1 cellular context compared by ENCODE assay signal in the genomic region with DNA sequence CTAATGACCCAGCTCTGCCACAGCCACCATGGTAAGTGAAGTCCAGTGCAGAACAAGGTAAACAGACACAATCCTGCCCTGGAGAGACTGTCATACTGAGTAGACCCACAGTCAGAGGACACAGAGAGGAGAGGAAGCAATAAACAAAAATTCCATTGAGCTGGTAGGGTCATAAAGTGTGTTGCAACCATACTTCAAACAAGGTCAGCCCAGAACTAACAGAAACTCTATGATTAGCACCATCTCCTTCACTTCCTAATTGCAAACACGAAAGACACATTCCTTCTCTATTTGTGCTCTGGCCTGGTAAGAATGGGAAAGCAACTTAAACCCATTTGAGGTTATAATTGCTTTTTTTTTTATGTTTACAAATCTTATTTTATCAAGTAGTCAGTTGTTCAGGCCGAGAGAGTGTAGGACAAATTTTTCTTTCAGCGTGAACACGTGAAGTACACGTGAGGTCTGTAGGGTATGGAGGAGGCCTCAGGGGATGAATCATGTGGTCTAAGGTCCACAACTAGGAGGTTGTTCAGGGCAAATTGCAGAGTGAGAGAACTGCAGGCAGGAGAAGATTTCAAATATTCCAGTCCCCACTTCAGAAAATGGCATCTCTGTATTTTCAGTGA.
TF ChIP-seq lines count a peak whose summit lies in the region.

No MANE protein-coding gene starts in this region.

TF ChIP-seq in HepG2, 621 proteins besides CTCF, POLR2A, EP300 and RAD21 (continues in another document):
- TF ChIP-seq ZNF382 (CRISPR knock-in tag; IDR thresholded peaks at IDR 0.05; ENCODE audit: borderline replicate concordance) (0 out of 2 replicates have a peak, but pooled peaks have one; percentile 3), ZNF205 (CRISPR knock-in tag; IDR thresholded peaks at IDR 0.05) (peak; percentile 86), ZNF816 (CRISPR knock-in tag; IDR thresholded peaks at IDR 0.05; ENCODE audit: borderline replicate concordance) (peak; percentile 85; the same call in 1 of the 2 replicates), ZNF451 (CRISPR knock-in tag; IDR thresholded peaks at IDR 0.05) (0 out of 2 replicates have a peak, but pooled peaks have one; percentile 71), DNMT1 (CRISPR knock-in tag; IDR thresholded peaks at IDR 0.05) (no peak), SAP130 (CRISPR knock-in tag; IDR thresholded peaks at IDR 0.05; ENCODE audit: low read depth) (peak; percentile 95), ELF4 (CRISPR knock-in tag; IDR thresholded peaks at IDR 0.05; ENCODE audit: borderline replicate concordance) (peak; percentile 84), BCL6 (CRISPR knock-in tag; IDR thresholded peaks at IDR 0.05) (peak; percentile 84), MXI1 (IDR thresholded peaks at IDR 0.05; ENCODE audit: borderline replicate concordance, low read depth, low read length) (peak; percentile 67; the same call in 1 of the 3 replicates), ATRX (CRISPR knock-in tag; IDR thresholded peaks at IDR 0.05; ENCODE audit: borderline replicate concordance) (no peak), TP53 (CRISPR knock-in tag; conservative IDR thresholded peaks at IDR 0.05) (peak; percentile 72; the same call in 1 of the 2 replicates), NCOA5 (CRISPR knock-in tag; IDR thresholded peaks at IDR 0.05) (no peak), ZC3H13 (CRISPR knock-in tag; IDR thresholded peaks at IDR 0.05) (peak; percentile 61; the same call in 1 of the 2 replicates), NR2F6 (IDR thresholded peaks at IDR 0.05) (peak; percentile 91), NR2F6 (CRISPR knock-in tag; IDR thresholded peaks at IDR 0.05) (peak; percentile 93), CBX2 (IDR thresholded peaks at IDR 0.05; ENCODE audit: low read depth, low read length) (no peak), CBX2 (CRISPR knock-in tag; IDR thresholded peaks at IDR 0.05; ENCODE audit: low read depth) (no peak), TARDBP (CRISPR knock-in tag; IDR thresholded peaks at IDR 0.05) (peak; percentile 95), SP140L (CRISPR knock-in tag; IDR thresholded peaks at IDR 0.05; ENCODE audit: borderline replicate concordance) (peak; percentile 96), GABPA (IDR thresholded peaks at IDR 0.05; ENCODE audit: low read depth, low read length) (no peak), GABPA (CRISPR knock-in tag; IDR thresholded peaks at IDR 0.05; ENCODE audit: low read depth) (peak; percentile 52; the same call in 1 of the 2 replicates), ZNF264 (CRISPR knock-in tag; IDR thresholded peaks at IDR 0.05) (peak; percentile 88), XRCC5 (optimal IDR thresholded peaks at IDR 0.05; ENCODE audit: low read length) (peak; percentile 13), ZSCAN30 (CRISPR knock-in tag; IDR thresholded peaks at IDR 0.05) (no peak), TEAD3 (CRISPR knock-in tag; optimal IDR thresholded peaks at IDR 0.05; ENCODE audit: borderline replicate concordance) (peak; percentile 84), FOXA3 (CRISPR knock-in tag; IDR thresholded peaks at IDR 0.05) (peak; percentile 87), ZBTB7B (CRISPR knock-in tag; IDR thresholded peaks at IDR 0.05) (peak; percentile 85), ZNF34 (CRISPR knock-in tag; IDR thresholded peaks at IDR 0.05; ENCODE audit: borderline replicate concordance) (no peak), ZMYM4 (CRISPR knock-in tag; IDR thresholded peaks at IDR 0.05) (peak; percentile 89; the same call in 1 of the 2 replicates), SNAPC2 (CRISPR knock-in tag; IDR thresholded peaks at IDR 0.05) (peak; percentile 65; the same call in 1 of the 2 replicates), NR1H2 (CRISPR knock-in tag; IDR thresholded peaks at IDR 0.05; ENCODE audit: borderline replicate concordance, low read depth) (no peak), NR2C2 (CRISPR knock-in tag; IDR thresholded peaks at IDR 0.05; ENCODE audit: borderline replicate concordance) (peak; percentile 89), ZNF138 (CRISPR knock-in tag; IDR thresholded peaks at IDR 0.05; ENCODE audit: low read depth) (no peak), PHF21A (CRISPR knock-in tag; IDR thresholded peaks at IDR 0.05) (peak; percentile 97), MIER2 (CRISPR knock-in tag; IDR thresholded peaks at IDR 0.05) (peak; percentile 87), SKI (IDR thresholded peaks at IDR 0.05; ENCODE audit: partially characterized antibody) (peak; percentile 67), ARNT (IDR thresholded peaks at IDR 0.05) (no peak), ZFP36L2 (CRISPR knock-in tag; IDR thresholded peaks at IDR 0.05) (0 out of 2 replicates have a peak, but pooled peaks have one; percentile 68), ZNF674 (CRISPR knock-in tag; IDR thresholded peaks at IDR 0.05; ENCODE audit: low read depth) (no peak), GZF1 (CRISPR knock-in tag; IDR thresholded peaks at IDR 0.05) (no peak), RFXAP (CRISPR knock-in tag; IDR thresholded peaks at IDR 0.05; ENCODE audit: borderline replicate concordance) (peak; percentile 85), ZNF282 (IDR thresholded peaks at IDR 0.05; ENCODE audit: partially characterized antibody) (no peak), PTBP1 (IDR thresholded peaks at IDR 0.05; ENCODE audit: low read depth, low read length, poor library complexity, severe bottlenecking) (no peak), SP1 (IDR thresholded peaks at IDR 0.05) (no peak), SP1 (CRISPR knock-in tag; IDR thresholded peaks at IDR 0.05) (no peak), EEA1 (CRISPR knock-in tag; IDR thresholded peaks at IDR 0.05; ENCODE audit: borderline replicate concordance) (no peak), HOXA7 (CRISPR knock-in tag; IDR thresholded peaks at IDR 0.05) (0 out of 2 replicates have a peak, but pooled peaks have one; percentile 54), FIP1L1 (IDR thresholded peaks at IDR 0.05; ENCODE audit: borderline replicate concordance, insufficient read depth, low read depth, low read length) (no peak), GABPB1 (CRISPR knock-in tag; IDR thresholded peaks at IDR 0.05) (peak; percentile 64), SRSF1 (optimal IDR thresholded peaks at IDR 0.05; ENCODE audit: low read depth, low read length) (no peak), SIN3B (IDR thresholded peaks at IDR 0.05; ENCODE audit: low read length) (no peak), TBL1XR1 (IDR thresholded peaks at IDR 0.05; ENCODE audit: borderline replicate concordance, low read length, partially characterized antibody) (peak; percentile 52), ZNF614 (CRISPR knock-in tag; IDR thresholded peaks at IDR 0.05; ENCODE audit: borderline replicate concordance) (peak; percentile 66; the same call in 1 of the 2 replicates), ZNF672 (CRISPR knock-in tag; IDR thresholded peaks at IDR 0.05) (no peak), RFXANK (CRISPR knock-in tag; IDR thresholded peaks at IDR 0.05) (peak; percentile 94), PCBP2 (optimal IDR thresholded peaks at IDR 0.05; ENCODE audit: low read depth, low read length, poor library complexity, severe bottlenecking) (no peak), NFATC3 (CRISPR knock-in tag; IDR thresholded peaks at IDR 0.05) (peak; percentile 82; the same call in 1 of the 2 replicates), TGIF2 (CRISPR knock-in tag; IDR thresholded peaks at IDR 0.05) (peak; percentile 92; the same call in 1 of the 2 replicates), ZNF292 (CRISPR knock-in tag; IDR thresholded peaks at IDR 0.05; ENCODE audit: borderline replicate concordance, low read depth) (peak; percentile 96), HNF4G (IDR thresholded peaks at IDR 0.05; ENCODE audit: borderline replicate concordance, low read depth, low read length) (peak; percentile 87), HNF4G (CRISPR knock-in tag; IDR thresholded peaks at IDR 0.05; ENCODE audit: borderline replicate concordance, low read depth) (peak; percentile 85; the same call in 1 of the 2 replicates), ZNF616 (CRISPR knock-in tag; IDR thresholded peaks at IDR 0.05; ENCODE audit: low read depth) (peak; percentile 69; the same call in 1 of the 2 replicates), ZNF780A (CRISPR knock-in tag; IDR thresholded peaks at IDR 0.05) (peak; percentile 51; the same call in 1 of the 2 replicates), MYC (CRISPR knock-in tag; IDR thresholded peaks at IDR 0.05; ENCODE audit: borderline replicate concordance) (peak; percentile 83), MLLT10 (CRISPR knock-in tag; IDR thresholded peaks at IDR 0.05) (no peak), KMT2B (CRISPR knock-in tag; IDR thresholded peaks at IDR 0.05) (peak; percentile 80), PCBP1 (IDR thresholded peaks at IDR 0.05; ENCODE audit: borderline replicate concordance, low read depth, low read length) (no peak)
- TF ChIP-seq, protein P1, sequence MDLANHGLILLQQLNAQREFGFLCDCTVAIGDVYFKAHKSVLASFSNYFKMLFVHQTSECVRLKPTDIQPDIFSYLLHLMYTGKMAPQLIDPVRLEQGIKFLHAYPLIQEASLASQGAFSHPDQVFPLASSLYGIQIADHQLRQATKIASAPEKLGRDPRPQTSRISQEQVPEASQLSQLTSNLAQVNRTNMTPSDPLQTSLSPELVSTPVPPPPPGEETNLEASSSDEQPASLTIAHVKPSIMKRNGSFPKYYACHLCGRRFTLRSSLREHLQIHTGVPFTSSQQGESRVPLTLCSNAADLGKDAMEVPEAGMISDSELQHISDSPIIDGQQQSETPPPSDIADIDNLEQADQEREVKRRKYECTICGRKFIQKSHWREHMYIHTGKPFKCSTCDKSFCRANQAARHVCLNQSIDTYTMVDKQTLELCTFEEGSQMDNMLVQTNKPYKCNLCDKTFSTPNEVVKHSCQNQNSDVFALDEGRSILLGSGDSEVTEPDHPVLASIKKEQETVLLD (CRISPR knock-in tag; IDR thresholded peaks at IDR 0.05; ENCODE audit: low read depth): peak; percentile 77; the same call in 1 of the 2 replicates
- TF ChIP-seq, protein P2, sequence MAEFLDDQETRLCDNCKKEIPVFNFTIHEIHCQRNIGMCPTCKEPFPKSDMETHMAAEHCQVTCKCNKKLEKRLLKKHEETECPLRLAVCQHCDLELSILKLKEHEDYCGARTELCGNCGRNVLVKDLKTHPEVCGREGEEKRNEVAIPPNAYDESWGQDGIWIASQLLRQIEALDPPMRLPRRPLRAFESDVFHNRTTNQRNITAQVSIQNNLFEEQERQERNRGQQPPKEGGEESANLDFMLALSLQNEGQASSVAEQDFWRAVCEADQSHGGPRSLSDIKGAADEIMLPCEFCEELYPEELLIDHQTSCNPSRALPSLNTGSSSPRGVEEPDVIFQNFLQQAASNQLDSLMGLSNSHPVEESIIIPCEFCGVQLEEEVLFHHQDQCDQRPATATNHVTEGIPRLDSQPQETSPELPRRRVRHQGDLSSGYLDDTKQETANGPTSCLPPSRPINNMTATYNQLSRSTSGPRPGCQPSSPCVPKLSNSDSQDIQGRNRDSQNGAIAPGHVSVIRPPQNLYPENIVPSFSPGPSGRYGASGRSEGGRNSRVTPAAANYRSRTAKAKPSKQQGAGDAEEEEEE (CRISPR knock-in tag; IDR thresholded peaks at IDR 0.05; ENCODE audit: borderline replicate concordance): no peak
- TF ChIP-seq, protein P3, sequence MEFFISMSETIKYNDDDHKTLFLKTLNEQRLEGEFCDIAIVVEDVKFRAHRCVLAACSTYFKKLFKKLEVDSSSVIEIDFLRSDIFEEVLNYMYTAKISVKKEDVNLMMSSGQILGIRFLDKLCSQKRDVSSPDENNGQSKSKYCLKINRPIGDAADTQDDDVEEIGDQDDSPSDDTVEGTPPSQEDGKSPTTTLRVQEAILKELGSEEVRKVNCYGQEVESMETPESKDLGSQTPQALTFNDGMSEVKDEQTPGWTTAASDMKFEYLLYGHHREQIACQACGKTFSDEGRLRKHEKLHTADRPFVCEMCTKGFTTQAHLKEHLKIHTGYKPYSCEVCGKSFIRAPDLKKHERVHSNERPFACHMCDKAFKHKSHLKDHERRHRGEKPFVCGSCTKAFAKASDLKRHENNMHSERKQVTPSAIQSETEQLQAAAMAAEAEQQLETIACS (CRISPR knock-in tag; IDR thresholded peaks at IDR 0.05): no peak
- TF ChIP-seq, protein P4, sequence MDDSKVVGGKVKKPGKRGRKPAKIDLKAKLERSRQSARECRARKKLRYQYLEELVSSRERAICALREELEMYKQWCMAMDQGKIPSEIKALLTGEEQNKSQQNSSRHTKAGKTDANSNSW (CRISPR knock-in tag; IDR thresholded peaks at IDR 0.05; ENCODE audit: borderline replicate concordance): peak; percentile 47; the same call in 1 of the 2 replicates
- TF ChIP-seq, protein P5, sequence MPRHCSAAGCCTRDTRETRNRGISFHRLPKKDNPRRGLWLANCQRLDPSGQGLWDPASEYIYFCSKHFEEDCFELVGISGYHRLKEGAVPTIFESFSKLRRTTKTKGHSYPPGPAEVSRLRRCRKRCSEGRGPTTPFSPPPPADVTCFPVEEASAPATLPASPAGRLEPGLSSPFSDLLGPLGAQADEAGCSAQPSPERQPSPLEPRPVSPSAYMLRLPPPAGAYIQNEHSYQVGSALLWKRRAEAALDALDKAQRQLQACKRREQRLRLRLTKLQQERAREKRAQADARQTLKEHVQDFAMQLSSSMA (CRISPR knock-in tag; IDR thresholded peaks at IDR 0.05): 0 out of 2 replicates have a peak, but pooled peaks have one; percentile 77
- TF ChIP-seq, protein P6, sequence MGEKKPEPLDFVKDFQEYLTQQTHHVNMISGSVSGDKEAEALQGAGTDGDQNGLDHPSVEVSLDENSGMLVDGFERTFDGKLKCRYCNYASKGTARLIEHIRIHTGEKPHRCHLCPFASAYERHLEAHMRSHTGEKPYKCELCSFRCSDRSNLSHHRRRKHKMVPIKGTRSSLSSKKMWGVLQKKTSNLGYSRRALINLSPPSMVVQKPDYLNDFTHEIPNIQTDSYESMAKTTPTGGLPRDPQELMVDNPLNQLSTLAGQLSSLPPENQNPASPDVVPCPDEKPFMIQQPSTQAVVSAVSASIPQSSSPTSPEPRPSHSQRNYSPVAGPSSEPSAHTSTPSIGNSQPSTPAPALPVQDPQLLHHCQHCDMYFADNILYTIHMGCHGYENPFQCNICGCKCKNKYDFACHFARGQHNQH (CRISPR knock-in tag; IDR thresholded peaks at IDR 0.05): peak; percentile 95
- TF ChIP-seq, protein P7, sequence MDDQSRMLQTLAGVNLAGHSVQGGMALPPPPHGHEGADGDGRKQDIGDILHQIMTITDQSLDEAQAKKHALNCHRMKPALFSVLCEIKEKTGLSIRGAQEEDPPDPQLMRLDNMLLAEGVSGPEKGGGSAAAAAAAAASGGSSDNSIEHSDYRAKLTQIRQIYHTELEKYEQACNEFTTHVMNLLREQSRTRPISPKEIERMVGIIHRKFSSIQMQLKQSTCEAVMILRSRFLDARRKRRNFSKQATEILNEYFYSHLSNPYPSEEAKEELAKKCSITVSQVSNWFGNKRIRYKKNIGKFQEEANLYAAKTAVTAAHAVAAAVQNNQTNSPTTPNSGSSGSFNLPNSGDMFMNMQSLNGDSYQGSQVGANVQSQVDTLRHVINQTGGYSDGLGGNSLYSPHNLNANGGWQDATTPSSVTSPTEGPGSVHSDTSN (CRISPR knock-in tag; IDR thresholded peaks at IDR 0.05; ENCODE audit: borderline replicate concordance): no peak
- TF ChIP-seq, protein P8, sequence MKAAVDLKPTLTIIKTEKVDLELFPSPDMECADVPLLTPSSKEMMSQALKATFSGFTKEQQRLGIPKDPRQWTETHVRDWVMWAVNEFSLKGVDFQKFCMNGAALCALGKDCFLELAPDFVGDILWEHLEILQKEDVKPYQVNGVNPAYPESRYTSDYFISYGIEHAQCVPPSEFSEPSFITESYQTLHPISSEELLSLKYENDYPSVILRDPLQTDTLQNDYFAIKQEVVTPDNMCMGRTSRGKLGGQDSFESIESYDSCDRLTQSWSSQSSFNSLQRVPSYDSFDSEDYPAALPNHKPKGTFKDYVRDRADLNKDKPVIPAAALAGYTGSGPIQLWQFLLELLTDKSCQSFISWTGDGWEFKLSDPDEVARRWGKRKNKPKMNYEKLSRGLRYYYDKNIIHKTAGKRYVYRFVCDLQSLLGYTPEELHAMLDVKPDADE (CRISPR knock-in tag; IDR thresholded peaks at IDR 0.05): no peak
